Comparison of ENCODE assay signal across 29 cellular contexts in genomic region chr12:28711411-28711810, GRCh38.
"Had no signal": no experiment of that assay in that cellular context is flagged by ENCODE, and none has a peak within 500 bp of the region (broad histone marks: within the 10 kb centered on the region; RNA-seq: fewer than 3 reads in every experiment).

No MANE protein-coding gene starts in this region.

- H3K4me2 ChIP-seq: smooth muscle cell had no signal

- ATAC-seq: esophagus mucosa; heart right ventricle; left colon; left ventricle myocardium superior; lower lobe of right lung; mucosa of descending colon; natural killer cell treated with Interleukin-12 subunit alpha and Interleukin-12 subunit beta and Interleukin-15 and Interleukin-18, amount 100 ng/mL, for 72 hours; sciatic nerve; stimulated activated naive CD8-positive, alpha-beta T cell treated with anti-CD3 and anti-CD28 coated beads, Interleukin-15, amount 100 ng/mL, for 72 hours; upper lobe of right lung had no signal

- H3K27ac ChIP-seq: colonic mucosa, epithelial cell of prostate, heart right ventricle, lower lobe of right lung, neutrophil, prostate gland, right atrium auricular region, suprapubic skin, transverse colon, upper lobe of right lung, uterus had no signal

- H3K4me1 ChIP-seq: colonic mucosa, heart right ventricle, lower lobe of right lung, prostate gland, right atrium auricular region, suprapubic skin, transverse colon, upper lobe of right lung, uterus had no signal

- H3K9me3 ChIP-seq: colonic mucosa, lower lobe of right lung, mucosa of descending colon, neutrophil, prostate gland, suprapubic skin, transverse colon, upper lobe of right lung, uterus had no signal

- H3K27me3 ChIP-seq: colonic mucosa, heart right ventricle, neutrophil, right atrium auricular region, suprapubic skin, transverse colon, upper lobe of right lung, uterus had no signal

- H3K4me3 ChIP-seq: colonic mucosa, heart right ventricle, lower lobe of right lung, mucosa of descending colon, prostate gland, right atrium auricular region, smooth muscle cell, suprapubic skin, transverse colon, upper lobe of right lung, uterus had no signal

- DNase-seq: colonic mucosa; effector CD8-positive, alpha-beta T cell; endodermal cell; glutamatergic neuron; heart right ventricle; hippocampal formation; left colon; left ventricle myocardium superior; lower lobe of right lung; mucosa of descending colon; naive B cell; stimulated activated CD4-positive, alpha-beta T cell treated with anti-CD3 and anti-CD28 coated beads, Interleukin-12 subunit alpha, Interleukin-12 subunit beta, amount 100 ng/mL, for 4 hours; stimulated activated CD4-positive, alpha-beta T cell treated with anti-CD3 and anti-CD28 coated beads, Interleukin-1b, Interleukin-23, amount 100 ng/mL, for 48 hours; stimulated activated CD4-positive, alpha-beta T cell treated with anti-CD3 and anti-CD28 coated beads, Interleukin-4, amount 100 ng/mL, for 1 hour; stimulated activated CD8-positive, alpha-beta memory T cell treated with anti-CD3 and anti-CD28 coated beads, Interleukin-4, amount 100 ng/mL, for 48 hours; stimulated activated naive CD4-positive, alpha-beta T cell; stimulated activated naive CD8-positive, alpha-beta T cell treated with anti-CD3 and anti-CD28 coated beads, Interleukin-15, amount 100 ng/mL, for 72 hours; transverse colon; upper lobe of right lung; uterus had no signal

- H3K36me3 ChIP-seq: colonic mucosa, heart right ventricle, lower lobe of right lung, neutrophil, prostate gland, right atrium auricular region, suprapubic skin, transverse colon, upper lobe of right lung, uterus had no signal
